Comparison of ENCODE assay signal across 16 cellular contexts in genomic region chr22:40051322-40051721, GRCh38. TPM values are rescaled to one million over a fixed set of nuclear protein-coding genes. Genes with fewer than 3 reads are reported as not detected.
DNase-seq lines count a peak whose midpoint lies in the region; ATAC-seq lines count a peak whose summit lies in the region.
"Had no signal": no experiment of that assay in that cellular context is flagged by ENCODE, and none has a peak within 500 bp of the region (broad histone marks: within the 10 kb centered on the region; RNA-seq: fewer than 3 reads in every experiment).

No MANE protein-coding gene starts in this region.

- H3K4me3 ChIP-seq in CD4-positive, CD25-positive, alpha-beta regulatory T cell (ENCODE audit: low read depth, low read length) = peak overlapping the region; percentile 37
- H3K4me3 ChIP-seq in GM08714 (ENCODE audit: low read length) = peak overlapping the region; percentile 33; the same call in 1 of the 2 replicates
- H3K4me3 ChIP-seq: lung, prostate gland, stomach had no signal

- H3K4me1 ChIP-seq in CD4-positive, CD25-positive, alpha-beta regulatory T cell (ENCODE audit: control insufficient read depth, insufficient read depth, low read length, poor library complexity, severe bottlenecking) = peaks cover 74% of the 10 kb centered on the region
- H3K4me1 ChIP-seq: prostate gland had no signal

- H3K27me3 ChIP-seq in CD4-positive, CD25-positive, alpha-beta regulatory T cell (ENCODE audit: control insufficient read depth, insufficient read depth, low read length) = no peaks in the 10 kb centered on the region
- H3K27me3 ChIP-seq: stomach had no signal

- H3K36me3 ChIP-seq in CD4-positive, CD25-positive, alpha-beta regulatory T cell (ENCODE audit: control insufficient read depth, insufficient read depth, low read length) = peaks cover 5% of the 10 kb centered on the region
- H3K36me3 ChIP-seq: prostate gland, stomach had no signal

- DNase-seq in CD4-positive, CD25-positive, alpha-beta regulatory T cell = no peak
- DNase-seq in SK-MEL-5 (ENCODE audit: low read depth, low spot score) = peak; percentile 94
- DNase-seq in immature natural killer cell = peak in 1 of 3 donors; percentile 10
- no peak for DNase-seq in ureter (ENCODE audit: low spot score)
- DNase-seq in KG1 (lab: John Stamatoyannopoulos, UW) = no peak
- no peak for DNase-seq in cerebellum (ENCODE audit: low spot score)
- no peak for DNase-seq in amniotic stem cell (lab: John Stamatoyannopoulos, UW)
- DNase-seq: activated CD8-positive, alpha-beta memory T cell treated with anti-CD3 and anti-CD28 coated beads, Interleukin-2, amount 50 U/mL, for 48 hours; hippocampal formation; NCI-H2029; OCI-M1; stomach; T-helper 9 cell had no signal

- H3K4me1 Mint-ChIP-seq in CD4-positive, CD25-positive, alpha-beta regulatory T cell = peaks cover 31 to 91% (median 69%) of the 10 kb centered on the region in 4 donors
- peaks cover 70 to 93% of the 10 kb centered on the region in 2 donors for H3K4me1 Mint-ChIP-seq in immature natural killer cell

- ATAC-seq in CD4-positive, CD25-positive, alpha-beta regulatory T cell (ENCODE audit: low read depth in 2 of 2) = no peak

- H3K4me3 Mint-ChIP-seq in CD4-positive, CD25-positive, alpha-beta regulatory T cell = peak overlapping the region; percentile 37 to 76 (median 74)
- H3K4me3 Mint-ChIP-seq in immature natural killer cell = peak overlapping the region; percentile 8 to 67 (median 28)

- H3K27ac Mint-ChIP-seq in CD4-positive, CD25-positive, alpha-beta regulatory T cell = peak overlapping the region; percentile 42 to 95 (median 64)
- peak overlapping the region; percentile 6 to 73 (median 48) for H3K27ac Mint-ChIP-seq in immature natural killer cell

- in situ Hi-C loops in SK-MEL-5 (cut with HindIII; ENCODE audit: low pct_unique_long_range_greater_than_20kb, low sequenced_read_pairs) = loop anchor here (25.0 kb wide), 1 partner anchor 136 kb away; the partner anchor contains the start of gene TNRC6B

- no peaks in the 10 kb centered on the region for H3K27me3 Mint-ChIP-seq in CD4-positive, CD25-positive, alpha-beta regulatory T cell
- H3K27me3 Mint-ChIP-seq in immature natural killer cell (ENCODE audit: low read depth in 3 of 3) = peaks cover 0 to 4% (median 0%) of the 10 kb centered on the region in 3 donors

- peaks cover 12% of the 10 kb centered on the region for H3K36me3 Mint-ChIP-seq in CD4-positive, CD25-positive, alpha-beta regulatory T cell
- H3K36me3 Mint-ChIP-seq in immature natural killer cell = no peaks in the 10 kb centered on the region

- no peaks in the 10 kb centered on the region for H3K9me3 ChIP-seq in CD4-positive, CD25-positive, alpha-beta regulatory T cell (ENCODE audit: control insufficient read depth in 2 of 2, low read length in 2 of 2)
- H3K9me3 ChIP-seq: prostate gland, stomach had no signal

- H3K27ac ChIP-seq in CD4-positive, CD25-positive, alpha-beta regulatory T cell (ENCODE audit: insufficient read depth, low read length, poor library complexity, severe bottlenecking) = peak overlapping the region; percentile 16
- H3K27ac ChIP-seq: prostate gland had no signal

- H3K9me3 Mint-ChIP-seq in CD4-positive, CD25-positive, alpha-beta regulatory T cell = no peaks in the 10 kb centered on the region
- H3K9me3 Mint-ChIP-seq in immature natural killer cell = no peaks in the 10 kb centered on the region

RNA-seq across cellular contexts. Expression of gene FAM83F, which starts 56.6 kb away (rescaled TPM):
- total RNA-seq in CD4-positive, CD25-positive, alpha-beta regulatory T cell = 3.2 TPM
- polyA plus RNA-seq in CD4-positive, CD25-positive, alpha-beta regulatory T cell = under 1 TPM in 3 of 4 donors, not detected in 1; 0.01 to 0.05 (median 0.03) TPM
- not detected in 2 replicates for total RNA-seq in SK-MEL-5 (2014; rRNA removed; shearing (Covaris generic))
- polyA plus RNA-seq in SK-MEL-5 (2015; cell fraction: cytosol; rRNA removed) = not detected in 2 replicates
- not detected in 2 replicates for polyA plus RNA-seq in SK-MEL-5 (2015; cell fraction: nucleus; rRNA removed)
- not detected for polyA plus RNA-seq in immature natural killer cell
- total RNA-seq in ureter = 33.0 TPM
- 0.36 TPM for total RNA-seq in cerebellum
